ENCODE assay signal across 8 cellular contexts in genomic region chr6:30213999-30214982, GRCh38. TPM values are rescaled to one million over a fixed set of nuclear protein-coding genes. Genes with fewer than 3 reads are reported as not detected.
DNase-seq lines count a peak whose midpoint lies in the region; ATAC-seq and TF ChIP-seq lines count a peak whose summit lies in the region.

No MANE protein-coding gene starts in this region.

- H3K4me1 ChIP-seq in spleen = peaks cover 21 to 56% (median 47%) of the 10 kb centered on the region in 6 donors

- TF ChIP-seq POLR2A in spleen (IDR thresholded peaks at IDR 0.05) = peak in 1 of 3 donors; percentile 78

- peaks cover 0 to 9% (median 0%) of the 10 kb centered on the region in 6 donors for H3K36me3 ChIP-seq in spleen

- no peaks in the 10 kb centered on the region for H3K27me3 Mint-ChIP-seq in activated B cell treated with CpG ODN at 0.5 μM for 24 hours

- POLR2A ChIA-PET in activated B cell treated with CpG ODN at 0.5 μM for 24 hours (lab: Charles Lee) = interaction anchor here (0.6 to 3.2 kb wide), 15 partner anchors 14 to 1976 kb away, joined by 3 to 27 read pairs (median 3); partner anchors contain the start of genes MDC1, PBX2, POLR1H and PPP1R11

- H3K36me3 Mint-ChIP-seq in activated B cell treated with CpG ODN at 0.5 μM for 24 hours (ENCODE audit: low read depth) = peaks cover 21% of the 10 kb centered on the region

- H3K4me3 ChIP-seq in spleen = peak overlapping the region; percentile 64 to 86 (median 82)

- CTCF ChIA-PET in activated B cell treated with CpG ODN at 0.5 μM for 24 hours (lab: Charles Lee) = interaction anchor here (1.1 to 1.3 kb wide), 3 partner anchors 16 to 112 kb away, joined by 3 to 4 read pairs (median 3); partner anchors contain the start of gene TRIM39

- TF ChIP-seq CTCF in GM13976 (IDR thresholded peaks at IDR 0.05; ENCODE audit: borderline replicate concordance, control extremely low read depth, extremely low read depth, insufficient read depth, missing control alignments) = no peak
- no peak for TF ChIP-seq CTCF in activated B cell treated with CpG ODN at 0.5 μM for 24 hours (IDR thresholded peaks at IDR 0.05)
- peak in 1 of 11 experiments; percentile 37 for TF ChIP-seq CTCF in spleen (IDR thresholded peaks at IDR 0.05 in 8 of 11, conservative IDR thresholded peaks at IDR 0.05 in 3 of 11)

- no peaks in the 10 kb centered on the region for H3K9me3 Mint-ChIP-seq in activated B cell treated with CpG ODN at 0.5 μM for 24 hours

- 17 to 21% (median 19%) methylated on average over 48 to 55 of the region's 55 CpGs for WGBS in spleen, 5 donors

- H3K4me3 Mint-ChIP-seq in activated B cell treated with CpG ODN at 0.5 μM for 24 hours = peak overlapping the region; percentile 98

- H3K27ac Mint-ChIP-seq in activated B cell treated with CpG ODN at 0.5 μM for 24 hours = peak overlapping the region; percentile 99

- peaks cover 50% of the 10 kb centered on the region for H3K4me1 Mint-ChIP-seq in activated B cell treated with CpG ODN at 0.5 μM for 24 hours

- in situ Hi-C loops in GM13976 (cut with MboI; ENCODE audit: low sequenced_read_pairs, unreplicated experiment) = no loop called here

- H3K9me3 ChIP-seq in spleen = no peaks in the 10 kb centered on the region

- DNase-seq in GM13976 (ENCODE audit: low spot score) (peak; percentile 85), NCI-H2029 (lab: John Stamatoyannopoulos, UW) (peak; percentile 72), activated B cell treated with CpG ODN at 0.5 μM for 24 hours (peak; percentile 72), caudate nucleus (lab: John Stamatoyannopoulos, UW) (peak in 59 of 61 donors; percentile 24 to 84 (median 65)), iris pigment epithelial cell (ENCODE audit: low read depth) (peak; percentile 77), spleen (peak; percentile 98), OCI-M2 (lab: John Stamatoyannopoulos, UW; ENCODE audit: unreplicated experiment) (no peak)

- intact Hi-C loops in activated B cell treated with CpG ODN at 0.5 μM for 24 hours (cut with micrococcal nuclease) = loop anchor here (1.0 to 10.0 kb wide), 10 partner anchors 13 to 468 kb away; partner anchors contain the start of genes GNL1, HLA-A, MRPS18B and PPP1R10
- intact Hi-C loops in spleen (cut with DNase I; ENCODE audit: low total_unique reads) = no loop called here

- H3K27me3 ChIP-seq in spleen (replicated peaks in 1 of 7) = no peaks in the 10 kb centered on the region

- H3K27ac ChIP-seq in caudate nucleus (ENCODE audit: low read depth, low read length) (peak overlapping the region; percentile 95), spleen (peak overlapping the region; percentile 97 to 100 (median 98))

- ATAC-seq in HG02759 (IDR thresholded peaks at IDR 0.05; ENCODE audit: unreplicated experiment) (peak; percentile 59), activated B cell treated with CpG ODN at 0.5 μM for 24 hours (ENCODE audit: low read depth) (peak; percentile 57)

RNA-seq across cellular contexts. Expression of gene TRIM26, which starts 1.1 kb away (rescaled TPM):
- total RNA-seq in activated B cell treated with CpG ODN at 0.5 μM for 24 hours = 72.5 and 75.7 TPM in 2 replicates
- total RNA-seq in spleen = 10 to 100 TPM; 44.6 to 64.3 (median 50.2) TPM
- polyA plus RNA-seq in spleen = 10 to 100 TPM; 22.6 to 48.0 (median 25.4) TPM

RNA-seq across cellular contexts. Expression of gene TRIM15, which starts 50.9 kb away (rescaled TPM):
- not detected in 2 replicates for total RNA-seq in activated B cell treated with CpG ODN at 0.5 μM for 24 hours
- total RNA-seq in spleen = under 1 TPM in 1 of 7 donors, not detected in 6; 0.29 TPM
- under 1 TPM in 1 of 3 donors, not detected in 2; 0.13 TPM for polyA plus RNA-seq in spleen

RNA-seq across cellular contexts. Expression of gene TRIM10, which starts 53.3 kb away (rescaled TPM):
- total RNA-seq in activated B cell treated with CpG ODN at 0.5 μM for 24 hours (not detected in 2 replicates), spleen (1 to 10 TPM in 4 of 7 donors, under 1 TPM in 3; 0.15 to 4.9 (median 1.2) TPM)
- polyA plus RNA-seq in spleen = under 1 TPM in 1 of 3 donors, not detected in 2; 0.06 TPM
